11 cellular contexts compared by ENCODE assay signal in the genomic region with DNA sequence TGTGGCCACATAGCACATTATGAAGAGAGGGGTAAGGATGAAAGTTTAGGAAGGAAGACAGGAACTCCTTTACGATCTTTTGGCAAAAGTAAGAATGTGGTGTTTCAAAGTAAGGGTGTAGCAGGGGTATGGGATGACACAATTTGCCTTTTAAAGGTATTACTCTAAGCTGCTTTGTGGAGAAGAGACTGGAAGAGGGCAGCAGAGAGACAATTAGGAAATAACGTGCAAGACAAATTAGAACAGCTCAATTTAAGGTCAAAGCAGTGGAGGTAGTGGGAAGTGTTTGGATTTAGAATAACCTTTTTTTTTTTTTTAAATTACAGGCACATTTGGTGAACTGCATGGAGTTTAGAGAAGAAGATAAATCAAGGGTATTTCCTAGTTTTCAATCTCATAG.
DNase-seq lines count a peak whose midpoint lies in the region; ATAC-seq, FAIRE-seq and TF ChIP-seq lines count a peak whose summit lies in the region.
"Had no signal": no experiment of that assay in that cellular context is flagged by ENCODE, and none has a peak within 500 bp of the region (broad histone marks: within the 10 kb centered on the region; RNA-seq: fewer than 3 reads in every experiment).

No MANE protein-coding gene starts in this region.

- no peak overlapping the region for H3K9ac ChIP-seq in SK-N-SH

- TF ChIP-seq CTCF in SK-N-SH (IDR thresholded peaks at IDR 0.05) (peak; percentile 32), gastroesophageal sphincter (IDR thresholded peaks at IDR 0.05) (peak; percentile 6 to 50 (median 43))

- no peak for TF ChIP-seq POLR2A in gastroesophageal sphincter (IDR thresholded peaks at IDR 0.05)

- H3K4me2 ChIP-seq in SK-N-SH: no peak overlapping the region

- peak; percentile 19; the same call in 1 of the 2 replicates for TF ChIP-seq RAD21 in SK-N-SH (IDR thresholded peaks at IDR 0.05; ENCODE audit: low read length)

- no peak overlapping the region for H2AFZ ChIP-seq in SK-N-SH (ENCODE audit: low read depth)

- no peaks in the 10 kb centered on the region for H3K79me2 ChIP-seq in SK-N-SH (ENCODE audit: insufficient read depth)

- POLR2A ChIA-PET in SK-N-SH (lab: Yijun Ruan, JAX): no interaction called here

- no peak for FAIRE-seq in urothelium cell line (lab: Jason Lieb, UNC)
- FAIRE-seq: pancreas had no signal

- DNase-seq in SIG-M5 treated with dmso at 0.1 percent for 504 hours (lab: John Stamatoyannopoulos, UW; ENCODE audit: unreplicated experiment) (peak; percentile 12), SIG-M5 (lab: John Stamatoyannopoulos, UW) (no peak), SK-N-SH (no peak), urothelium cell line (ENCODE audit: low spot score) (peak; percentile 8), T-helper 9 cell (no peak)
- DNase-seq: activated T-cell treated with anti-CD3 and anti-CD28 coated beads, Interleukin-2, amount 50 U/mL, for 1 hour; pancreas had no signal

- H4K20me1 ChIP-seq in SK-N-SH (ENCODE audit: insufficient read depth): no peaks in the 10 kb centered on the region

- H3K27ac ChIP-seq in SK-N-SH (ENCODE audit: low read depth in 2 of 2, low read length in 1 of 2) (no peak overlapping the region), gastroesophageal sphincter (no peak overlapping the region)
- H3K27ac ChIP-seq: pancreas had no signal

- H3K4me3 ChIP-seq in SK-N-SH (ENCODE audit: low read depth in 2 of 2, low read length in 1 of 2) (no peak overlapping the region), gastroesophageal sphincter (no peak overlapping the region)
- H3K4me3 ChIP-seq: pancreas had no signal

- H3F3A ChIP-seq in SK-N-SH (replicated peaks; ENCODE audit: insufficient read depth): no peaks in the 10 kb centered on the region

- no peaks in the 10 kb centered on the region for H3K27me3 ChIP-seq in SK-N-SH (ENCODE audit: insufficient read depth)
- no peaks in the 10 kb centered on the region for H3K27me3 ChIP-seq in gastroesophageal sphincter
- H3K27me3 ChIP-seq: pancreas had no signal

- H3K9me2 ChIP-seq in SK-N-SH: no peaks in the 10 kb centered on the region

- 2% methylated on average over 2 of the region's 2 CpGs for WGBS in SK-N-SH (ENCODE audit: low lambda C conversion rate)
- 18 to 21% methylated on average over 2 of the region's 2 CpGs for WGBS in gastroesophageal sphincter (ENCODE audit: low coverage in 1 of 2), 2 donors

- peak; percentile 25 for ATAC-seq in gastroesophageal sphincter
- ATAC-seq in HG03378 (IDR thresholded peaks at IDR 0.05; ENCODE audit: unreplicated experiment): no peak
- ATAC-seq in HG03469 (IDR thresholded peaks at IDR 0.05; ENCODE audit: unreplicated experiment): no peak
- ATAC-seq: stimulated activated effector memory CD8-positive, alpha-beta T cell treated with anti-CD3 and anti-CD28 coated beads, Interleukin-12 subunit alpha, Interleukin-12 subunit beta, amount 100 ng/mL, for 72 hours had no signal

- no peaks in the 10 kb centered on the region for H3K4me1 ChIP-seq in SK-N-SH (ENCODE audit: control insufficient read depth in 1 of 2, insufficient read depth in 2 of 2, low read depth in 1 of 2, low read length in 1 of 2)
- no peaks in the 10 kb centered on the region for H3K4me1 ChIP-seq in gastroesophageal sphincter
- H3K4me1 ChIP-seq: pancreas had no signal

- no peaks in the 10 kb centered on the region for H3K36me3 ChIP-seq in SK-N-SH (replicated peaks in 1 of 2; ENCODE audit: control insufficient read depth in 1 of 2, insufficient read depth in 2 of 2, low read length in 1 of 2)
- H3K36me3 ChIP-seq in gastroesophageal sphincter: no peaks in the 10 kb centered on the region
- H3K36me3 ChIP-seq: pancreas had no signal

- no peak for TF ChIP-seq EP300 in SK-N-SH (IDR thresholded peaks at IDR 0.05; ENCODE audit: borderline replicate concordance in 1 of 2, low read depth in 1 of 2, low read length in 1 of 2)
- no peak for TF ChIP-seq EP300 in gastroesophageal sphincter (IDR thresholded peaks at IDR 0.05)

- CTCF ChIA-PET in SK-N-SH (lab: Yijun Ruan, JAX): interaction anchor here (0.6 to 1.3 kb wide), 2 partner anchors 24 to 80 kb away, joined by 4 read pairs; no protein-coding TSS in a partner anchor

- H3K9me3 ChIP-seq in SK-N-SH: no peaks in the 10 kb centered on the region
- H3K9me3 ChIP-seq in gastroesophageal sphincter: peaks cover 0 to 11% (median 0%) of the 10 kb centered on the region in 3 donors
- H3K9me3 ChIP-seq: pancreas had no signal

TF ChIP-seq in SK-N-SH, 30 proteins besides CTCF, POLR2A, EP300 and RAD21:
- TF ChIP-seq FOSL2 (IDR thresholded peaks at IDR 0.05; ENCODE audit: borderline replicate concordance, low read depth) (no peak), GATA2 (CRISPR knock-in tag; IDR thresholded peaks at IDR 0.05) (no peak), ELF1 (IDR thresholded peaks at IDR 0.05) (no peak), RFX5 (IDR thresholded peaks at IDR 0.05; ENCODE audit: low read length) (no peak), MEF2A (IDR thresholded peaks at IDR 0.05; ENCODE audit: borderline replicate concordance, low read depth) (no peak), RXRA (IDR thresholded peaks at IDR 0.05; ENCODE audit: borderline replicate concordance, low read depth) (no peak), FOXM1 (IDR thresholded peaks at IDR 0.05; ENCODE audit: low read depth) (no peak), EZH2phosphoT487 (IDR thresholded peaks at IDR 0.05; ENCODE audit: borderline replicate concordance, low read depth) (no peak), SIN3A (IDR thresholded peaks at IDR 0.05; ENCODE audit: borderline replicate concordance, low read depth, low read length) (no peak)
- TF ChIP-seq, protein P1, sequence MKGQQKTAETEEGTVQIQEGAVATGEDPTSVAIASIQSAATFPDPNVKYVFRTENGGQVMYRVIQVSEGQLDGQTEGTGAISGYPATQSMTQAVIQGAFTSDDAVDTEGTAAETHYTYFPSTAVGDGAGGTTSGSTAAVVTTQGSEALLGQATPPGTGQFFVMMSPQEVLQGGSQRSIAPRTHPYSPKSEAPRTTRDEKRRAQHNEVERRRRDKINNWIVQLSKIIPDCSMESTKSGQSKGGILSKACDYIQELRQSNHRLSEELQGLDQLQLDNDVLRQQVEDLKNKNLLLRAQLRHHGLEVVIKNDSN (IDR thresholded peaks at IDR 0.05; ENCODE audit: borderline replicate concordance, low read depth): no peak
- TF ChIP-seq, protein P2, sequence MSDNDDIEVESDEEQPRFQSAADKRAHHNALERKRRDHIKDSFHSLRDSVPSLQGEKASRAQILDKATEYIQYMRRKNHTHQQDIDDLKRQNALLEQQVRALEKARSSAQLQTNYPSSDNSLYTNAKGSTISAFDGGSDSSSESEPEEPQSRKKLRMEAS (IDR thresholded peaks at IDR 0.05; ENCODE audit: low read depth): no peak

Comparison
In these comparisons a context has a peak if more than half of its experiments do, and no peak if none do; other contexts are left out.
1. DNase-seq: peak in SIG-M5 treated with dmso at 0.1 percent for 504 hours (single experiment) and urothelium cell line (single experiment); none in SIG-M5 (single experiment), SK-N-SH (single experiment) and T-helper 9 cell (single experiment).